Comparison of ENCODE assay signal across 24 cellular contexts in genomic region chr5:3299441-3299840, GRCh38.
"Had no signal": no experiment of that assay in that cellular context is flagged by ENCODE, and none has a peak within 500 bp of the region (broad histone marks: within the 10 kb centered on the region; RNA-seq: fewer than 3 reads in every experiment).

No MANE protein-coding gene starts in this region.

- H3K9me3 ChIP-seq: colonic mucosa, esophagus muscularis mucosa, esophagus squamous epithelium, gastrocnemius medialis, gastroesophageal sphincter, heart left ventricle, heart right ventricle had no signal

- H3K9me3 Mint-ChIP-seq: dendritic cell treated with granulocyte-macrophage colony-stimulating factor and Interleukin-4, amounts not matched to agents 40 ng/mL and 50 ng/mL, for 4 days had no signal

- H3K27me3 ChIP-seq: colonic mucosa, esophagus squamous epithelium, foreskin keratinocyte, gastrocnemius medialis had no signal

- H3K4me1 ChIP-seq: colonic mucosa, esophagus squamous epithelium, gastrocnemius medialis, gastroesophageal sphincter had no signal

- ATAC-seq: effector memory CD8-positive, alpha-beta T cell; esophagus mucosa; foreskin keratinocyte; gastrocnemius medialis; gastroesophageal sphincter; heart left ventricle; heart right ventricle had no signal

- H3K36me3 ChIP-seq: colonic mucosa, esophagus muscularis mucosa, esophagus squamous epithelium, gastrocnemius medialis, gastroesophageal sphincter, heart left ventricle, heart right ventricle had no signal

- DNase-seq: colonic mucosa; cortex of kidney; dermis blood vessel endothelial cell; dorsolateral prefrontal cortex; effector CD4-positive, alpha-beta T cell; effector CD8-positive, alpha-beta T cell; effector memory CD4-positive, alpha-beta T cell; effector memory CD8-positive, alpha-beta T cell; erythroblast; esophagus squamous epithelium; foreskin fibroblast; foreskin keratinocyte; foreskin melanocyte; gastrocnemius medialis; glutamatergic neuron; head of caudate nucleus; heart left ventricle; heart right ventricle had no signal

- H3K4me3 Mint-ChIP-seq: dendritic cell treated with granulocyte-macrophage colony-stimulating factor and Interleukin-4, amounts not matched to agents 40 ng/mL and 50 ng/mL, for 4 days; effector memory CD8-positive, alpha-beta T cell had no signal

- H3K27ac ChIP-seq: colonic mucosa, coronary artery, dorsolateral prefrontal cortex, epithelial cell of prostate, esophagus muscularis mucosa, esophagus squamous epithelium, foreskin keratinocyte, gastrocnemius medialis, gastroesophageal sphincter, heart left ventricle, heart right ventricle had no signal

- H3K27ac Mint-ChIP-seq: dendritic cell treated with granulocyte-macrophage colony-stimulating factor and Interleukin-4, amounts not matched to agents 40 ng/mL and 50 ng/mL, for 4 days; effector memory CD8-positive, alpha-beta T cell had no signal

- H3K4me3 ChIP-seq: colonic mucosa, coronary artery, dorsolateral prefrontal cortex, esophagus muscularis mucosa, esophagus squamous epithelium, gastrocnemius medialis, gastroesophageal sphincter, heart left ventricle, heart right ventricle had no signal
